8 cellular contexts compared by ENCODE assay signal in the genomic region with DNA sequence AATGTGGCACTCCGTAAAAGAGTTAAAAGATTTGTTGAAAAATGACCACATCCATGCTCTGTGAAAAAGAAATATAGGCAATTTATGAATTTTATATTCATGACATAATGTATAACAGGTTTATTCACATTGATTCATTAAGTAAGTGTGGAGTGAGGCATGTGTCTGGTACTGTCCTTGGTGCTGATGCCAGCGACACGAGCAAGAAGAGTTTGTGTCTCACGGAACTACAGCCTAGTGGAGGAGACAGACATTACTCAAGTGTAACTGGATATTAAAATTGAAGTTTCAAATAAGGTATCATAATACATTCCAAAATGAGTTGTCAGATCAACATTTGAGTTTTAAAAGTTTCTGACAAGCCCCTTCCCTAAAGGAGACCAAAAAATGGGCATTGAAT.
DNase-seq lines count a peak whose midpoint lies in the region; ATAC-seq and TF ChIP-seq lines count a peak whose summit lies in the region.
"Had no signal": no experiment of that assay in that cellular context is flagged by ENCODE, and none has a peak within 500 bp of the region (broad histone marks: within the 10 kb centered on the region; RNA-seq: fewer than 3 reads in every experiment).

No MANE protein-coding gene starts in this region.

- H3K4me1 ChIP-seq in HEK293 (ENCODE audit: control insufficient read depth, insufficient read depth, low read length) (no peaks in the 10 kb centered on the region), neuronal stem cell (ENCODE audit: control insufficient read depth in 2 of 2, insufficient read depth in 1 of 2, low read depth in 1 of 2, low read length in 2 of 2) (no peaks in the 10 kb centered on the region)

- no peak overlapping the region for H3K18ac ChIP-seq in neuronal stem cell (ENCODE audit: low read length)

- ATAC-seq in GM21576 (IDR thresholded peaks at IDR 0.05; ENCODE audit: unreplicated experiment) = no peak

- H3K23ac ChIP-seq in neuronal stem cell (ENCODE audit: low read depth, low read length, poor library complexity) = no peak overlapping the region

- WGBS in neuronal stem cell (ENCODE audit: extremely low coverage in 2 of 2, insufficient read length in 2 of 2, insufficient replicate concordance in 1 of 2), 2 donors = no CpG with 5 or more reads among the region's 4 CpGs

- H3K4me3 ChIP-seq in HEK293 (ENCODE audit: low read depth, low read length) (no peak overlapping the region), neuronal stem cell (ENCODE audit: low read length in 2 of 2) (no peak overlapping the region)

- no peak overlapping the region for H3K9ac ChIP-seq in neuronal stem cell (ENCODE audit: low read depth, low read length, poor library complexity)
- H3K9ac ChIP-seq: KMS-11 had no signal

- H3K36me3 ChIP-seq in HEK293 (ENCODE audit: control insufficient read depth in 2 of 2, insufficient read depth in 1 of 2, low read length in 2 of 2) (no peaks in the 10 kb centered on the region), neuronal stem cell (replicated peaks in 1 of 2; ENCODE audit: control insufficient read depth in 2 of 2, insufficient read depth in 2 of 2, low read length in 2 of 2) (no peaks in the 10 kb centered on the region)

- DNase-seq in OCI-M1 (lab: John Stamatoyannopoulos, UW) (peak; percentile 46), dermis microvascular lymphatic vessel endothelial cell (ENCODE audit: low read depth in 2 of 2) (peak; percentile 43 to 76), neuronal stem cell (ENCODE audit: low spot score) (peak; percentile 27), cerebellum (ENCODE audit: low spot score) (no peak), DMS79 (lab: John Stamatoyannopoulos, UW) (no peak)

- H3K79me1 ChIP-seq in neuronal stem cell (ENCODE audit: low read depth, low read length) = no peaks in the 10 kb centered on the region

- no peak overlapping the region for H2AK5ac ChIP-seq in neuronal stem cell (ENCODE audit: low read depth, low read length)

- H4K8ac ChIP-seq in neuronal stem cell (ENCODE audit: low read depth, low read length) = no peak overlapping the region

- no peaks in the 10 kb centered on the region for H3K9me3 ChIP-seq in HEK293 (ENCODE audit: control insufficient read depth, insufficient read depth, low read depth, low read length)
- no peaks in the 10 kb centered on the region for H3K9me3 ChIP-seq in neuronal stem cell (replicated peaks in 1 of 2; ENCODE audit: control insufficient read depth in 2 of 2, insufficient read depth in 1 of 2, low read depth in 1 of 2, low read length in 2 of 2)

- H3K4ac ChIP-seq in neuronal stem cell (ENCODE audit: low read length) = no peak overlapping the region

- POLR2A ChIA-PET in HEK293 (lab: Yijun Ruan, JAX) = no interaction called here

- no peak for TF ChIP-seq CTCF in HEK293 (tag by site-specific recombination; IDR thresholded peaks at IDR 0.05)

- no peak overlapping the region for H2BK5ac ChIP-seq in neuronal stem cell (ENCODE audit: low read length)

- H2BK12ac ChIP-seq in neuronal stem cell (ENCODE audit: low read length) = no peak overlapping the region

- H3K27ac ChIP-seq in HEK293 (ENCODE audit: extremely low read depth, low read depth, low read length) = no peak overlapping the region
- no peak overlapping the region for H3K27ac ChIP-seq in neuronal stem cell (replicated peaks; ENCODE audit: low read length)
- H3K27ac ChIP-seq: KMS-11 had no signal

- H2BK15ac ChIP-seq in neuronal stem cell (ENCODE audit: low read length) = no peak overlapping the region

- CTCF ChIA-PET in HEK293 (lab: Yijun Ruan, JAX) = interaction anchor here (0.6 to 1.4 kb wide), 3 partner anchors 28 to 234 kb away, joined by 3 to 4 read pairs (median 3); no protein-coding TSS in a partner anchor

- no peak overlapping the region for H2AFZ ChIP-seq in neuronal stem cell (ENCODE audit: low read length)

- H3K4me2 ChIP-seq in neuronal stem cell (ENCODE audit: insufficient read depth, low read length, poor library complexity, severe bottlenecking) = no peak overlapping the region
- H3K4me2 ChIP-seq: KMS-11 had no signal

- H2BK120ac ChIP-seq in neuronal stem cell (ENCODE audit: low read depth, low read length) = no peak overlapping the region

- H3K27me3 ChIP-seq in neuronal stem cell (ENCODE audit: control insufficient read depth in 3 of 3, insufficient read depth in 3 of 3, low read depth in 1 of 3, low read length in 3 of 3) = no peaks in the 10 kb centered on the region

- H4K91ac ChIP-seq in neuronal stem cell (ENCODE audit: low read depth, low read length, poor library complexity) = no peak overlapping the region

- H3K14ac ChIP-seq in neuronal stem cell (ENCODE audit: low read length) = no peak overlapping the region

TF ChIP-seq in HEK293, 187 proteins besides CTCF, POLR2A, EP300 and RAD21:
- TF ChIP-seq ZNF19 (tag by site-specific recombination; IDR thresholded peaks at IDR 0.05; ENCODE audit: low read depth) (no peak), ZNF354C (tag by site-specific recombination; IDR thresholded peaks at IDR 0.05; ENCODE audit: borderline replicate concordance, low read depth) (no peak), TRIM28 (IDR thresholded peaks at IDR 0.05; ENCODE audit: borderline replicate concordance, low read length) (no peak), EGR2 (tag by site-specific recombination; IDR thresholded peaks at IDR 0.05; ENCODE audit: low read depth) (no peak)
- TF ChIP-seq, protein P1, sequence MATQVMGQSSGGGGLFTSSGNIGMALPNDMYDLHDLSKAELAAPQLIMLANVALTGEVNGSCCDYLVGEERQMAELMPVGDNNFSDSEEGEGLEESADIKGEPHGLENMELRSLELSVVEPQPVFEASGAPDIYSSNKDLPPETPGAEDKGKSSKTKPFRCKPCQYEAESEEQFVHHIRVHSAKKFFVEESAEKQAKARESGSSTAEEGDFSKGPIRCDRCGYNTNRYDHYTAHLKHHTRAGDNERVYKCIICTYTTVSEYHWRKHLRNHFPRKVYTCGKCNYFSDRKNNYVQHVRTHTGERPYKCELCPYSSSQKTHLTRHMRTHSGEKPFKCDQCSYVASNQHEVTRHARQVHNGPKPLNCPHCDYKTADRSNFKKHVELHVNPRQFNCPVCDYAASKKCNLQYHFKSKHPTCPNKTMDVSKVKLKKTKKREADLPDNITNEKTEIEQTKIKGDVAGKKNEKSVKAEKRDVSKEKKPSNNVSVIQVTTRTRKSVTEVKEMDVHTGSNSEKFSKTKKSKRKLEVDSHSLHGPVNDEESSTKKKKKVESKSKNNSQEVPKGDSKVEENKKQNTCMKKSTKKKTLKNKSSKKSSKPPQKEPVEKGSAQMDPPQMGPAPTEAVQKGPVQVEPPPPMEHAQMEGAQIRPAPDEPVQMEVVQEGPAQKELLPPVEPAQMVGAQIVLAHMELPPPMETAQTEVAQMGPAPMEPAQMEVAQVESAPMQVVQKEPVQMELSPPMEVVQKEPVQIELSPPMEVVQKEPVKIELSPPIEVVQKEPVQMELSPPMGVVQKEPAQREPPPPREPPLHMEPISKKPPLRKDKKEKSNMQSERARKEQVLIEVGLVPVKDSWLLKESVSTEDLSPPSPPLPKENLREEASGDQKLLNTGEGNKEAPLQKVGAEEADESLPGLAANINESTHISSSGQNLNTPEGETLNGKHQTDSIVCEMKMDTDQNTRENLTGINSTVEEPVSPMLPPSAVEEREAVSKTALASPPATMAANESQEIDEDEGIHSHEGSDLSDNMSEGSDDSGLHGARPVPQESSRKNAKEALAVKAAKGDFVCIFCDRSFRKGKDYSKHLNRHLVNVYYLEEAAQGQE (tag by site-specific recombination; IDR thresholded peaks at IDR 0.05) = peak; percentile 95
TF ChIP-seq in HEK293: peak in this region for 1.

Comparison
In these comparisons a context has a peak if more than half of its experiments do, and no peak if none do; other contexts are left out.
1. DNase-seq: peak in OCI-M1 (single experiment), dermis microvascular lymphatic vessel endothelial cell (2 of 2) and neuronal stem cell (single experiment); none in cerebellum (single experiment) and DMS79 (single experiment).